In the genomic region with DNA sequence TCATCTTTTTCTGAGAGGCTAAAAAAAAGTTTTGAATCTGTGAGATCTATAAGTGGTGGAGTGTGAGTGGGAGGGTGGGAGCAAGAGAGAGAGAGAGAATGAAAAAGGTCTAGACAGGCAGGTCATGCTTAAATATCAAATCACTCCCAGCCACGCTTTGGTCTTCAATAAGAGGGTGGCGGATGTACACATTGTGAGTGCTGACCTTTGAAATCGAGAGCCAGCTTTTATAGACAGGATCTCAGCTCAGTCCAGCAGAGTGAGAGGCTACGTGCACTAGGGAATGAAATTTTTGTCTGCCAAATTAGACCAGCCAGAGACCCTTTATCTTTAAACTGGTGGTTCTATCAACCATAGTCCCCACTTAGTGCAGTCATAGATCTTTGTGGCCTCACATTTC, we compare ENCODE assay signal across 29 cellular contexts.
"Had no signal": no experiment of that assay in that cellular context is flagged by ENCODE, and none has a peak within 500 bp of the region (broad histone marks: within the 10 kb centered on the region; RNA-seq: fewer than 3 reads in every experiment).

No MANE protein-coding gene starts in this region.

- H3K4me1 ChIP-seq: testis, thyroid gland, upper lobe of right lung had no signal

- H3K4me3 ChIP-seq: heart left ventricle, left lung, lung, pancreas, prostate gland, skin epidermis, stomach, testis, thyroid gland, upper lobe of right lung had no signal

- H3K27me3 ChIP-seq: heart left ventricle, left lung, pancreas, stomach, testis, thyroid gland, upper lobe of right lung had no signal

- DNase-seq: heart left ventricle; hypothalamus; immature natural killer cell; kidney; left lung; mesendoderm; naive thymus-derived CD4-positive, alpha-beta T cell; pancreas; posterior cingulate gyrus; retina; right cardiac atrium; stimulated activated CD4-positive, alpha-beta T cell treated with anti-CD3 and anti-CD28 coated beads, Interleukin-1b, Interleukin-23, amount 100 ng/mL, for 48 hours; stimulated activated CD4-positive, alpha-beta T cell treated with anti-CD3 and anti-CD28 coated beads, Interleukin-2, amount 100 ng/mL, for 48 hours; stimulated activated CD4-positive, alpha-beta T cell treated with anti-CD3 and anti-CD28 coated beads, Interleukin-4, amount 100 ng/mL, for 4 hours; stimulated activated CD8-positive, alpha-beta memory T cell treated with anti-CD3 and anti-CD28 coated beads, Interleukin-4, amount 100 ng/mL, for 48 hours; stimulated activated naive CD4-positive, alpha-beta T cell treated with Interleukin-2 at 50 U/mL for 16 hours; stomach; testis; thyroid gland; upper lobe of right lung had no signal

- H3K4me1 Mint-ChIP-seq: immature natural killer cell; naive thymus-derived CD4-positive, alpha-beta T cell had no signal

- H3K27ac ChIP-seq: left lung, pancreas, prostate gland, skin epidermis, stomach, testis, thyroid gland, upper lobe of right lung had no signal

- FAIRE-seq: islet of Langerhans, kidney, pancreas, urothelium cell line had no signal

- H3K36me3 ChIP-seq: heart left ventricle, left lung, pancreas, prostate gland, stomach, thyroid gland, upper lobe of right lung had no signal

- ATAC-seq: heart left ventricle; natural killer cell treated with Interleukin-12 subunit alpha and Interleukin-12 subunit beta and Interleukin-15 and Interleukin-18, amount 100 ng/mL, for 72 hours; right cardiac atrium; sciatic nerve had no signal

- H3K4me3 Mint-ChIP-seq: immature natural killer cell; mesothelial cell of epicardium; naive thymus-derived CD4-positive, alpha-beta T cell; natural killer cell treated with Interleukin-12 subunit alpha and Interleukin-12 subunit beta and Interleukin-15 and Interleukin-18, amount 100 ng/mL, for 72 hours; stimulated activated memory B cell treated with anti-CD40 and anti-IgM and Interleukin-4, amounts not matched to agents 10 μg/mL and 1 μg/mL and 100 μg/mL, for 72 hours had no signal

- H3K27me3 Mint-ChIP-seq: stimulated activated memory B cell treated with anti-CD40 and anti-IgM and Interleukin-4, amounts not matched to agents 10 μg/mL and 1 μg/mL and 100 μg/mL, for 72 hours had no signal

- H3K9me3 ChIP-seq: left lung, pancreas, prostate gland, stomach, testis, thyroid gland, upper lobe of right lung had no signal

- H3K9me3 Mint-ChIP-seq: immature natural killer cell; mesothelial cell of epicardium; natural killer cell treated with Interleukin-12 subunit alpha and Interleukin-12 subunit beta and Interleukin-15 and Interleukin-18, amount 100 ng/mL, for 72 hours had no signal

- H3K27ac Mint-ChIP-seq: immature natural killer cell; mesothelial cell of epicardium; naive thymus-derived CD4-positive, alpha-beta T cell; natural killer cell treated with Interleukin-12 subunit alpha and Interleukin-12 subunit beta and Interleukin-15 and Interleukin-18, amount 100 ng/mL, for 72 hours; stimulated activated memory B cell treated with anti-CD40 and anti-IgM and Interleukin-4, amounts not matched to agents 10 μg/mL and 1 μg/mL and 100 μg/mL, for 72 hours had no signal

- H3K36me3 Mint-ChIP-seq: immature natural killer cell; mesothelial cell of epicardium; naive thymus-derived CD4-positive, alpha-beta T cell; natural killer cell treated with Interleukin-12 subunit alpha and Interleukin-12 subunit beta and Interleukin-15 and Interleukin-18, amount 100 ng/mL, for 72 hours; stimulated activated memory B cell treated with anti-CD40 and anti-IgM and Interleukin-4, amounts not matched to agents 10 μg/mL and 1 μg/mL and 100 μg/mL, for 72 hours had no signal
